Comparison of ENCODE assay signal across 8 cellular contexts in genomic region chr2:200964498-200964897, GRCh38. TPM values are rescaled to one million over a fixed set of nuclear protein-coding genes. Genes with fewer than 3 reads are reported as not detected.
DNase-seq lines count a peak whose midpoint lies in the region; ATAC-seq, FAIRE-seq and TF ChIP-seq lines count a peak whose summit lies in the region.

No MANE protein-coding gene starts in this region.

- H3K27me3 Mint-ChIP-seq in activated CD4-positive, alpha-beta T cell treated with anti-CD3 and anti-CD28 coated beads for 36 hours: no peaks in the 10 kb centered on the region
- H3K27me3 Mint-ChIP-seq in activated B cell treated with CpG ODN at 0.5 μM for 24 hours: no peaks in the 10 kb centered on the region

- no peak for TF ChIP-seq CTCF in activated B cell treated with CpG ODN at 0.5 μM for 24 hours (IDR thresholded peaks at IDR 0.05)

- intact Hi-C loops in activated CD4-positive, alpha-beta T cell treated with anti-CD3 and anti-CD28 coated beads for 36 hours (cut with DNase I, micrococcal nuclease): loop anchor here (5.0 kb wide), 5 partner anchors 62 to 1068 kb away; partner anchors contain the start of genes CASP10 (in 1 of the 2), FZD7 (in 1 of the 2), MAIP1 (in 1 of the 2) and TYW5 (in 1 of the 2)
- intact Hi-C loops in activated B cell treated with CpG ODN at 0.5 μM for 24 hours (cut with micrococcal nuclease): loop anchor here (5.0 kb wide), 1 partner anchor 252 kb away; no protein-coding TSS in a partner anchor

- H3K36me3 ChIP-seq in iPS-20b (ENCODE audit: insufficient read depth, low read depth, low read length): peaks cover 13% of the 10 kb centered on the region

- no peaks in the 10 kb centered on the region for H3K27me3 ChIP-seq in iPS-20b (ENCODE audit: insufficient read depth, low read length)

- FAIRE-seq in urothelium cell line (lab: Jason Lieb, UNC): no peak

- H3K4me1 ChIP-seq in iPS-20b (ENCODE audit: insufficient read depth, low read length): peaks cover 10% of the 10 kb centered on the region

- no peaks in the 10 kb centered on the region for H3K9me3 ChIP-seq in iPS-20b (ENCODE audit: insufficient read depth, low read depth, low read length)

- H3K9me3 Mint-ChIP-seq in activated CD4-positive, alpha-beta T cell treated with anti-CD3 and anti-CD28 coated beads for 36 hours (ENCODE audit: low read depth): no peaks in the 10 kb centered on the region
- H3K9me3 Mint-ChIP-seq in activated B cell treated with CpG ODN at 0.5 μM for 24 hours: no peaks in the 10 kb centered on the region

- ATAC-seq in activated CD4-positive, alpha-beta T cell treated with anti-CD3 and anti-CD28 coated beads for 36 hours: no peak
- ATAC-seq in activated B cell treated with CpG ODN at 0.5 μM for 24 hours (ENCODE audit: low read depth): no peak

- DNase-seq in activated CD4-positive, alpha-beta T cell treated with anti-CD3 and anti-CD28 coated beads for 36 hours: no peak
- no peak for DNase-seq in activated CD4-positive, alpha-beta T cell treated with anti-CD3 and anti-CD28 coated beads, Interleukin-2, amount 50 U/mL, for 4 hours
- DNase-seq in activated B cell treated with CpG ODN at 0.5 μM for 24 hours (no peak), substantia nigra (lab: John Stamatoyannopoulos, UW) (no peak), mucosa of gallbladder (ENCODE audit: low spot score) (no peak), NCI-H146 treated with DMSO at 0.1 percent for 48 hours (lab: John Stamatoyannopoulos, UW; ENCODE audit: unreplicated experiment) (no peak), urothelium cell line (ENCODE audit: low spot score) (no peak)

- H3K27ac Mint-ChIP-seq in activated CD4-positive, alpha-beta T cell treated with anti-CD3 and anti-CD28 coated beads for 36 hours: peak overlapping the region; percentile 96
- peak overlapping the region; percentile 97 for H3K27ac Mint-ChIP-seq in activated B cell treated with CpG ODN at 0.5 μM for 24 hours

- POLR2A ChIA-PET in activated CD4-positive, alpha-beta T cell treated with anti-CD3 and anti-CD28 coated beads for 36 hours (lab: Charles Lee): interaction anchor here (0.7 to 1.0 kb wide), 2 partner anchors 13 to 269 kb away, joined by 3 to 4 read pairs; no protein-coding TSS in a partner anchor
- POLR2A ChIA-PET in activated B cell treated with CpG ODN at 0.5 μM for 24 hours (lab: Charles Lee): interaction anchor here (1.6 to 2.5 kb wide), 4 partner anchors 76 to 218 kb away, joined by 3 to 42 read pairs (median 14); partner anchors contain the start of genes CASP10, CFLAR, CLK1 and NIF3L1

- CTCF ChIA-PET in activated CD4-positive, alpha-beta T cell treated with anti-CD3 and anti-CD28 coated beads for 36 hours (lab: Charles Lee): interaction anchor here (0.6 to 4.4 kb wide), 10 partner anchors 11 to 269 kb away, joined by 3 to 26 read pairs (median 4); no protein-coding TSS in a partner anchor
- CTCF ChIA-PET in activated B cell treated with CpG ODN at 0.5 μM for 24 hours (lab: Charles Lee): interaction anchor here (1.7 to 3.6 kb wide), 4 partner anchors 104 to 213 kb away, joined by 6 to 46 read pairs (median 14); no protein-coding TSS in a partner anchor

- H3K4me1 Mint-ChIP-seq in activated CD4-positive, alpha-beta T cell treated with anti-CD3 and anti-CD28 coated beads for 36 hours: peaks cover 63% of the 10 kb centered on the region
- peaks cover 65% of the 10 kb centered on the region for H3K4me1 Mint-ChIP-seq in activated B cell treated with CpG ODN at 0.5 μM for 24 hours

- peak overlapping the region; percentile 99 for H3K4me3 ChIP-seq in iPS-20b (ENCODE audit: low read length)

- H3K36me3 Mint-ChIP-seq in activated CD4-positive, alpha-beta T cell treated with anti-CD3 and anti-CD28 coated beads for 36 hours (ENCODE audit: low read depth): peaks cover 18% of the 10 kb centered on the region
- peaks cover 13% of the 10 kb centered on the region for H3K36me3 Mint-ChIP-seq in activated B cell treated with CpG ODN at 0.5 μM for 24 hours (ENCODE audit: low read depth)

- peak overlapping the region; percentile 94 for H3K9ac ChIP-seq in iPS-20b (ENCODE audit: low read depth, low read length)

- H3K4me3 Mint-ChIP-seq in activated CD4-positive, alpha-beta T cell treated with anti-CD3 and anti-CD28 coated beads for 36 hours: peak overlapping the region; percentile 92
- peak overlapping the region; percentile 97 for H3K4me3 Mint-ChIP-seq in activated B cell treated with CpG ODN at 0.5 μM for 24 hours

- H3K27ac ChIP-seq in iPS-20b (ENCODE audit: low read length) (no peak overlapping the region), substantia nigra (ENCODE audit: low read depth, low read length, poor library complexity, severe bottlenecking) (peak overlapping the region; percentile 7)

RNA-seq across cellular contexts. Expression of gene ORC2, which starts 1.0 kb away (rescaled TPM):
- 10 to 100 TPM; 68.5 to 80.5 TPM for total RNA-seq in activated CD4-positive, alpha-beta T cell treated with anti-CD3 and anti-CD28 coated beads for 36 hours
- total RNA-seq in activated B cell treated with CpG ODN at 0.5 μM for 24 hours (36.8 and 38.1 TPM in 2 replicates), mucosa of gallbladder (29.3 TPM)
